In the genomic region with DNA sequence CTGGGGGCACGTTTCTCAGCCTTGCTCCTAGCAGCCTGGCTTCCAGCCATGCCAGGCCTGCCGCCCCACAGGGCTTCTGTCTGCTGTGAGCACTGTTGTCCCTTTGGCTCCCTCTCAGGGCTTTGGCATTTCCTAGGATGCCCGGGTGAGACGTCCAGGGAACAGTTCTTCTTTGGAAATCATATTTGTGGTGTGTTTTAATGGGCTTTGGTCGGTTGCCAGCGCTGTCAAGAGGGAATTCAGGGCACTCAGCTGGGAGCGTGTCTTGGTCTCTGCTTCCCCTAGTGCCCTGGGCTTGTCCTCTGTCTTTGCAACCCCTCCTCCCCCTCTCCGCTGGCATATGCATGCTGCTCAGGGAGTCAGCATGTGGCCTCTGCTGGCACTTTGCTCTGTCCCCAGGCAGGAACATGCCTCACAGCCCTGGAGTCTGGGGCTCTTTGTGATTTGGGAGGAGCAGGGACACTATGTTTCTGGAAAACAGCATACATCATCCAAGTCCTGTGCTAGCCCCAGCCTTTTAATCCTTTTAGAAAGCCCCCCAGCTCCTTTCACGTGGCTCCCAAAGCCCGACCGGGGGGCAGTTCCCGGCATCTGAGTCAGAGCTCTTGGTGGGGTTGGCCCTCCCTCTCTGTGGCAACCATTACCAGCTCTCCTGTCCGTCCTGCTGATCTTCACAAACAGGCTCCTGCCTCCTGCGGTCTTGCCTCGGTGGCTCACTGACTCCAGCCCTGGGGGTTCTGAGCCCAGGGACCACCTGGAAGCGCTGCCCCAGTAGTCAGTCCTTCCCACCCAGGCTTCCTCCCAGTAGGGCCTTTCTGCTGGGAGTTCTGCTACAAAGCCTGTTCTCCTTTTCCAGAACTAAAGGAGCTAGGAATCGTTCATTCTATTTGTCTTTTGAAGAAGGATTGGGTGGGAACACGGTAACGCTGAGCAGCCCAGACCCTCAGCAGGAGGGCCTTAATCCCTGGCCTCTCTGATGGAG, we compare ENCODE assay signal across 8 cellular contexts. TPM values are rescaled to one million over a fixed set of nuclear protein-coding genes. Genes with fewer than 3 reads are reported as not detected.
DNase-seq lines count a peak whose midpoint lies in the region; ATAC-seq and TF ChIP-seq lines count a peak whose summit lies in the region.

No MANE protein-coding gene starts in this region.

- H3K4me2 ChIP-seq in osteoblast (ENCODE audit: insufficient read depth, low read length), result peak overlapping the region; percentile 73

- in situ Hi-C loops in Caki2 (cut with HindIII; ENCODE audit: low pct_unique_long_range_greater_than_20kb, low sequenced_read_pairs), result no loop called here

- H3K36me3 ChIP-seq in osteoblast (ENCODE audit: insufficient read depth, low read length), result peaks cover 19% of the 10 kb centered on the region

- H3K27ac ChIP-seq in osteoblast (ENCODE audit: low read depth, low read length), result peak overlapping the region; percentile 87

- H3K4me3 ChIP-seq in fibroblast of pulmonary artery (replicated peaks; ENCODE audit: low read depth, low read length) (no peak overlapping the region), osteoblast (ENCODE audit: insufficient read depth, low read length) (peak overlapping the region; percentile 37)

- H3K4me1 ChIP-seq in osteoblast (ENCODE audit: insufficient read depth, low read length), result peaks cover 55% of the 10 kb centered on the region

- peaks cover 17% of the 10 kb centered on the region for H4K20me1 ChIP-seq in osteoblast (ENCODE audit: insufficient read depth, low read length)

- peak; percentile 44 for DNase-seq in Caki2 (ENCODE audit: low read depth)
- DNase-seq in RPMI7951 (ENCODE audit: low read depth), result peak; percentile 98
- DNase-seq in fibroblast of pulmonary artery (ENCODE audit: low read depth), result peak; percentile 69
- DNase-seq in osteoblast (ENCODE audit: insufficient read length, low spot score, missing footprints), result peak; percentile 95
- no peak for DNase-seq in NCI-H524 (lab: John Stamatoyannopoulos, UW)
- no peak for DNase-seq in NCI-H1930 (lab: John Stamatoyannopoulos, UW)
- DNase-seq in NCI-H82 (lab: John Stamatoyannopoulos, UW), result no peak

- peaks cover 61% of the 10 kb centered on the region for H3K79me2 ChIP-seq in osteoblast (ENCODE audit: insufficient read depth, low read length)

- no peaks in the 10 kb centered on the region for H3K9me3 ChIP-seq in osteoblast (ENCODE audit: low read depth, low read length)

- no peaks in the 10 kb centered on the region for H3K27me3 ChIP-seq in osteoblast (ENCODE audit: insufficient read depth, low read length)

- ATAC-seq in HG02571 (IDR thresholded peaks at IDR 0.05; ENCODE audit: unreplicated experiment), result no peak

- no peak for TF ChIP-seq CTCF in fibroblast of pulmonary artery (IDR thresholded peaks at IDR 0.05; ENCODE audit: low read length, missing control alignments)
- TF ChIP-seq CTCF in osteoblast (IDR thresholded peaks at IDR 0.05; ENCODE audit: extremely low read depth, low read depth, low read length), result peak; percentile 39

- peak overlapping the region; percentile 31 for H2AFZ ChIP-seq in osteoblast (ENCODE audit: low read length)

RNA-seq across cellular contexts. Expression of a gene that starts 26.7 kb away (rescaled TPM):
- 96.6 and 104 TPM in 2 replicates for total RNA-seq in Caki2 (2014; rRNA removed; shearing (Covaris generic); ENCODE audit: low replicate concordance)
- total RNA-seq in RPMI7951 (2014; rRNA removed; shearing (Covaris generic)), result 68.9 and 81.3 TPM in 2 replicates
- 48.1 and 60.7 TPM in 2 replicates for total RNA-seq in osteoblast

RNA-seq across cellular contexts. Expression of a gene that starts 26.8 kb away (rescaled TPM):
- total RNA-seq in Caki2 (2014; rRNA removed; shearing (Covaris generic); ENCODE audit: low replicate concordance), result 28.6 and 38.9 TPM in 2 replicates
- total RNA-seq in RPMI7951 (2014; rRNA removed; shearing (Covaris generic)), result 6.0 and 9.6 TPM in 2 replicates
- 17.7 and 24.5 TPM in 2 replicates for total RNA-seq in osteoblast

RNA-seq across cellular contexts. Expression of a gene that starts 27.5 kb away (rescaled TPM):
- total RNA-seq in Caki2 (2014; rRNA removed; shearing (Covaris generic); ENCODE audit: low replicate concordance), result 8.1 and 12.4 TPM in 2 replicates
- total RNA-seq in RPMI7951 (2014; rRNA removed; shearing (Covaris generic)), result 0.36 and 0.39 TPM in 2 replicates
- total RNA-seq in osteoblast, result 0.29 and 0.36 TPM in 2 replicates

Comparison
In these comparisons a context has a peak if more than half of its experiments do, and no peak if none do; other contexts are left out.
1. DNase-seq: peak in Caki2 (single experiment), RPMI7951 (single experiment), fibroblast of pulmonary artery (single experiment) and osteoblast (single experiment); none in NCI-H524 (0 of 2), NCI-H1930 (0 of 2) and NCI-H82 (single experiment).